ENCODE assay signal across 31 cellular contexts in the genomic region with DNA sequence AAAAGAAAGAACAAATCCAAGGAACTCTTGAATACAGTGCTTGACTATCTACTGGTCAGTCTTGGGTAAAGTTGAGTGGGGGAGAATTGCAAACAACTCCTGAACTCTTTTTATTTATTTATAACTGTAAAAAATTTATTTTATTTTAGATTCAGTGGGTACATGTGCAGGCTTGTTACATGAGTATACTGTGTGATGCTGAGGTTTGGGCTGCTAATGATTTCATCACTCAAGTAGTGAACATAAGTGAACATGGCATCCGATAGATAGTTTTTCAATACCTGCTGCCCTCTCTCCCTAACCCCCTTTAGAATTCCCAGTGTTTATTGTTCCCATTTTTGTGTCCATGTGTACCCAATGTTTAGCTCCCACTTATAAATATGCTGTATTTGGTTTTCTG. TPM values are rescaled to one million over a fixed set of nuclear protein-coding genes. Genes with fewer than 3 reads are reported as not detected.
"Had no signal": no experiment of that assay in that cellular context is flagged by ENCODE, and none has a peak within 500 bp of the region (broad histone marks: within the 10 kb centered on the region; RNA-seq: fewer than 3 reads in every experiment).

No MANE protein-coding gene starts in this region.

- H3K4me3 ChIP-seq: colonic mucosa, coronary artery, dorsolateral prefrontal cortex, esophagus muscularis mucosa, esophagus squamous epithelium, gastrocnemius medialis, gastroesophageal sphincter, heart left ventricle had no signal

- H3K36me3 ChIP-seq: colonic mucosa, esophagus muscularis mucosa, esophagus squamous epithelium, gastrocnemius medialis, gastroesophageal sphincter, heart left ventricle had no signal

- FAIRE-seq: colon, endometrium, endothelial cell of umbilical vein, frontal cortex had no signal

- DNase-seq: colonic mucosa; cortex of kidney; dermis blood vessel endothelial cell; dorsolateral prefrontal cortex; effector CD4-positive, alpha-beta T cell; effector CD8-positive, alpha-beta T cell; effector memory CD4-positive, alpha-beta T cell; effector memory CD8-positive, alpha-beta T cell; endodermal cell; erythroblast; esophagus squamous epithelium; foreskin fibroblast; foreskin keratinocyte; foreskin melanocyte; gastrocnemius medialis; glutamatergic neuron; head of caudate nucleus; heart left ventricle had no signal

- H3K27ac ChIP-seq: colonic mucosa, coronary artery, dorsolateral prefrontal cortex, epithelial cell of prostate, esophagus muscularis mucosa, esophagus squamous epithelium, foreskin keratinocyte, gastrocnemius medialis, gastroesophageal sphincter, heart left ventricle had no signal

- H3K27me3 ChIP-seq: colonic mucosa, dorsolateral prefrontal cortex, esophagus muscularis mucosa, esophagus squamous epithelium, foreskin keratinocyte, gastrocnemius medialis, gastroesophageal sphincter, heart left ventricle had no signal

- ATAC-seq: effector memory CD8-positive, alpha-beta T cell; esophagus mucosa; foreskin keratinocyte; gastrocnemius medialis; gastroesophageal sphincter; heart left ventricle had no signal

- H3K9me3 ChIP-seq: colonic mucosa, esophagus squamous epithelium, gastrocnemius medialis had no signal

RNA-seq across cellular contexts. Expression of a gene that starts 3.2 kb away (rescaled TPM):
- total RNA-seq: cerebellum, chondrocyte, colonic mucosa, dermis blood vessel endothelial cell, dermis microvascular lymphatic vessel endothelial cell, endothelial cell of umbilical vein, esophagus mucosa, esophagus muscularis mucosa, esophagus squamous epithelium, foreskin keratinocyte, gastrocnemius medialis, gastroesophageal sphincter, glomerular endothelial cell, heart left ventricle had no signal
- polyA plus RNA-seq: endothelial cell of umbilical vein, heart left ventricle had no signal
